ENCODE assay signal across 14 cellular contexts in the genomic region with DNA sequence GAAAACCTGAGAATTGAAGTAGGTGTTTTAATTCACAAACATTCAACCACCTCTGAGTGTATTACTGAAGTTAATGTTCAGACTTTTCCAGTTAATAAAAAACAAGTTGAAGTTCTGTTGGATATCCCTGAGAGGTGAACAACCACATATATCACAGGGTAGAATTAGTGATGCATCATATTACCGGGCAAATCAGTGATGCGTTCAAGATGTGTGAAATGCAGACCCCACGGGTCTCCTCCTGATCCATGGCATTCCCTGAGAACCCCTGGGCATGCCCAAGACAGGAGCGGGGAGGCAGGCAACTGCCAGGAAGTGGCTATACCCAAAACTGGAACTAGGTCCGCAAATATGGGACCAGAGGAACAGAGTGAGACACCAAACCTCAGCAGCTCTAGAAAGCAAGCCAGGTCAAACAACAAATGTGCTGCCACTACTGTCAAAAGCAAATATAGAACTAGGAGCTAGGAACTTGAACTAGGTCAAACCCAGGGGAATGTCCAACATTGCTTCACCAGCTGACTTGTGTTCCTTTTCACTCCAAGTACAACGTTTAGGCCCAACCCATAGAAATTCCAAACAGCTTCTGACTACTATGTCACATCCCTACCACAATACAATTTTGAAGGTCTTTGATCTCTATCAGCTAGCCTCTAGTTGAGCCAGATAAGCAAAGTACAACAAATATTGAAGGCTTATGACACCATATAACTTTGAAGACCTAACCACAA. TPM values are rescaled to one million over a fixed set of nuclear protein-coding genes. Genes with fewer than 3 reads are reported as not detected.
DNase-seq lines count a peak whose midpoint lies in the region; ATAC-seq, FAIRE-seq and TF ChIP-seq lines count a peak whose summit lies in the region.
"Had no signal": no experiment of that assay in that cellular context is flagged by ENCODE, and none has a peak within 500 bp of the region (broad histone marks: within the 10 kb centered on the region; RNA-seq: fewer than 3 reads in every experiment).

No MANE protein-coding gene starts in this region.

- ATAC-seq in activated CD4-positive, alpha-beta T cell treated with anti-CD3 and anti-CD28 coated beads for 36 hours, result no peak

- TF ChIP-seq POLR2A in vagina (IDR thresholded peaks at IDR 0.05), result no peak

- no peak overlapping the region for H2AFZ ChIP-seq in astrocyte (ENCODE audit: low read depth, low read length)

- H3K27ac Mint-ChIP-seq in astrocyte (ENCODE audit: unreplicated experiment) (no peak overlapping the region), type B pancreatic cell (no peak overlapping the region)
- H3K27ac Mint-ChIP-seq in activated CD4-positive, alpha-beta T cell treated with anti-CD3 and anti-CD28 coated beads for 36 hours, result no peak overlapping the region

- intact Hi-C loops in vagina (cut with DNase I), result loop anchor here (10.0 kb wide), 1 partner anchor 57 kb away; no protein-coding TSS in a partner anchor
- intact Hi-C loops in activated CD4-positive, alpha-beta T cell treated with anti-CD3 and anti-CD28 coated beads for 36 hours (cut with DNase I, micrococcal nuclease), result no loop called here

- H3K9me3 ChIP-seq in astrocyte (ENCODE audit: insufficient read depth, low read depth, low read length) (no peaks in the 10 kb centered on the region), vagina (no peaks in the 10 kb centered on the region)

- peaks cover 6% of the 10 kb centered on the region for H4K20me1 ChIP-seq in astrocyte (ENCODE audit: insufficient read depth, low read length)

- H3K27ac ChIP-seq in astrocyte (ENCODE audit: low read depth, low read length) (peak overlapping the region; percentile 34), vagina (no peak overlapping the region)

- no peaks in the 10 kb centered on the region for H3K36me3 ChIP-seq in astrocyte (ENCODE audit: insufficient read depth, low read length)
- no peaks in the 10 kb centered on the region for H3K36me3 ChIP-seq in vagina

- H3K4me1 Mint-ChIP-seq in astrocyte (ENCODE audit: low read depth, unreplicated experiment) (peaks cover 12% of the 10 kb centered on the region), type B pancreatic cell (ENCODE audit: unreplicated experiment) (peaks cover 21% of the 10 kb centered on the region)
- peaks cover 40% of the 10 kb centered on the region for H3K4me1 Mint-ChIP-seq in activated CD4-positive, alpha-beta T cell treated with anti-CD3 and anti-CD28 coated beads for 36 hours

- CTCF ChIA-PET in activated CD4-positive, alpha-beta T cell treated with anti-CD3 and anti-CD28 coated beads for 36 hours (lab: Charles Lee), result interaction anchor here (1.0 to 1.5 kb wide), 3 partner anchors 22 to 388 kb away, joined by 3 to 4 read pairs (median 3); no protein-coding TSS in a partner anchor

- peaks cover 6% of the 10 kb centered on the region for H3K4me1 ChIP-seq in astrocyte (ENCODE audit: insufficient read depth, low read length)
- H3K4me1 ChIP-seq in vagina, result no peaks in the 10 kb centered on the region

- no peaks in the 10 kb centered on the region for H3K9me3 Mint-ChIP-seq in astrocyte (ENCODE audit: unreplicated experiment)
- no peaks in the 10 kb centered on the region for H3K9me3 Mint-ChIP-seq in type B pancreatic cell
- no peaks in the 10 kb centered on the region for H3K9me3 Mint-ChIP-seq in activated CD4-positive, alpha-beta T cell treated with anti-CD3 and anti-CD28 coated beads for 36 hours (ENCODE audit: low read depth)

- peaks cover 1% of the 10 kb centered on the region for H3K36me3 Mint-ChIP-seq in astrocyte (ENCODE audit: low read depth, unreplicated experiment)
- H3K36me3 Mint-ChIP-seq in type B pancreatic cell, result no peaks in the 10 kb centered on the region
- H3K36me3 Mint-ChIP-seq in activated CD4-positive, alpha-beta T cell treated with anti-CD3 and anti-CD28 coated beads for 36 hours (ENCODE audit: low read depth), result no peaks in the 10 kb centered on the region

- H3K4me3 ChIP-seq in astrocyte (ENCODE audit: insufficient read depth, low read depth, low read length) (no peak overlapping the region), retinal pigment epithelial cell (ENCODE audit: low read length) (no peak overlapping the region), vagina (no peak overlapping the region)

- POLR2A ChIA-PET in activated CD4-positive, alpha-beta T cell treated with anti-CD3 and anti-CD28 coated beads for 36 hours (lab: Charles Lee), result no interaction called here

- H3K4me3 Mint-ChIP-seq in astrocyte (ENCODE audit: unreplicated experiment) (no peak overlapping the region), type B pancreatic cell (no peak overlapping the region)
- H3K4me3 Mint-ChIP-seq in activated CD4-positive, alpha-beta T cell treated with anti-CD3 and anti-CD28 coated beads for 36 hours, result no peak overlapping the region

- no peaks in the 10 kb centered on the region for H3K79me2 ChIP-seq in astrocyte (ENCODE audit: insufficient read depth, low read length)

- DNase-seq in GM04503 (ENCODE audit: low read depth) (peak; percentile 58), astrocyte (ENCODE audit: low read depth) (peak; percentile 82), islet precursor cell (peak; percentile 53), retinal pigment epithelial cell (ENCODE audit: low read depth) (peak; percentile 62), vagina (ENCODE audit: extremely low spot score in 2 of 2) (no peak), type B pancreatic cell (ENCODE audit: extremely low spot score, unreplicated experiment) (no peak), A172 (ENCODE audit: low spot score) (no peak)
- no peak for DNase-seq in activated CD4-positive, alpha-beta T cell treated with anti-CD3 and anti-CD28 coated beads for 36 hours
- DNase-seq: DMS 273 treated with DMSO at 0.1 percent for 48 hours; NCI-H1048; NK-92 treated with Interleukin-12 subunit alpha and Interleukin-12 subunit beta, amount 100 ng/mL, for 24 hours; retina; stimulated activated CD8-positive, alpha-beta memory T cell treated with anti-CD3 and anti-CD28 coated beads, Interleukin-4, amount 100 ng/mL, for 48 hours had no signal

- TF ChIP-seq CTCF in astrocyte (IDR thresholded peaks at IDR 0.05; ENCODE audit: insufficient read depth, low read depth, low read length) (no peak), retinal pigment epithelial cell (conservative IDR thresholded peaks at IDR 0.05; ENCODE audit: low read depth, low read length) (no peak), vagina (IDR thresholded peaks at IDR 0.05) (no peak), type B pancreatic cell (conservative IDR thresholded peaks at IDR 0.05) (no peak)

- no peaks in the 10 kb centered on the region for H3K27me3 ChIP-seq in astrocyte (ENCODE audit: insufficient read depth, low read length)
- no peaks in the 10 kb centered on the region for H3K27me3 ChIP-seq in vagina

- peak overlapping the region; percentile 34 for H3K4me2 ChIP-seq in astrocyte (ENCODE audit: low read length)

- H3K9ac ChIP-seq in astrocyte (ENCODE audit: low read length), result peak overlapping the region; percentile 25

- peak; percentile 71 for FAIRE-seq in astrocyte (lab: Jason Lieb, UNC)
- FAIRE-seq: H54 had no signal

- H3K27me3 Mint-ChIP-seq in astrocyte (ENCODE audit: low read depth, unreplicated experiment), result peaks cover 3% of the 10 kb centered on the region
- H3K27me3 Mint-ChIP-seq in type B pancreatic cell, result no peaks in the 10 kb centered on the region
- H3K27me3 Mint-ChIP-seq in activated CD4-positive, alpha-beta T cell treated with anti-CD3 and anti-CD28 coated beads for 36 hours, result no peaks in the 10 kb centered on the region

RNA-seq across cellular contexts. Expression of a gene that starts 20.2 kb away (rescaled TPM):
- 7.2 and 9.1 TPM in 2 replicates for total RNA-seq in astrocyte
- 9.1 TPM for total RNA-seq in vagina
- 9.6 and 10.5 TPM in 2 replicates for total RNA-seq in type B pancreatic cell (ENCODE audit: low replicate concordance)
- total RNA-seq in activated CD4-positive, alpha-beta T cell treated with anti-CD3 and anti-CD28 coated beads for 36 hours, result 10 to 100 TPM; 11.5 to 15.3 TPM
- total RNA-seq in A172 (2014; rRNA removed; shearing (Covaris generic)), result 2.8 and 3.9 TPM in 2 replicates

RNA-seq across cellular contexts. Expression of a gene that starts 46.2 kb away (rescaled TPM):
- total RNA-seq in astrocyte (474 and 484 TPM in 2 replicates), vagina (247 TPM), type B pancreatic cell (ENCODE audit: low replicate concordance) (526 and 558 TPM in 2 replicates)
- 100 to 1,000 TPM; 375 to 515 TPM for total RNA-seq in activated CD4-positive, alpha-beta T cell treated with anti-CD3 and anti-CD28 coated beads for 36 hours
- 463 and 550 TPM in 2 replicates for total RNA-seq in A172 (2014; rRNA removed; shearing (Covaris generic))

RNA-seq across cellular contexts. Expression of a gene that starts 52.3 kb away (rescaled TPM):
- total RNA-seq in astrocyte, result 23.5 and 23.9 TPM in 2 replicates
- total RNA-seq in vagina, result 20.9 TPM
- total RNA-seq in type B pancreatic cell (ENCODE audit: low replicate concordance), result 22.0 and 55.1 TPM in 2 replicates
- total RNA-seq in activated CD4-positive, alpha-beta T cell treated with anti-CD3 and anti-CD28 coated beads for 36 hours, result 10 to 100 TPM; 62.2 to 79.9 TPM
- total RNA-seq in A172 (2014; rRNA removed; shearing (Covaris generic)), result 45.4 and 50.3 TPM in 2 replicates

Comparison
In these comparisons a context has a peak if more than half of its experiments do, and no peak if none do; other contexts are left out.
1. DNase-seq: peak in GM04503 (single experiment), astrocyte (single experiment), islet precursor cell (single experiment) and retinal pigment epithelial cell (single experiment); none in vagina (0 of 2), type B pancreatic cell (single experiment), activated CD4-positive, alpha-beta T cell treated with anti-CD3 and anti-CD28 coated beads for 36 hours (single experiment) and A172 (single experiment).